ENCODE assay signal across 15 cellular contexts in the genomic region with DNA sequence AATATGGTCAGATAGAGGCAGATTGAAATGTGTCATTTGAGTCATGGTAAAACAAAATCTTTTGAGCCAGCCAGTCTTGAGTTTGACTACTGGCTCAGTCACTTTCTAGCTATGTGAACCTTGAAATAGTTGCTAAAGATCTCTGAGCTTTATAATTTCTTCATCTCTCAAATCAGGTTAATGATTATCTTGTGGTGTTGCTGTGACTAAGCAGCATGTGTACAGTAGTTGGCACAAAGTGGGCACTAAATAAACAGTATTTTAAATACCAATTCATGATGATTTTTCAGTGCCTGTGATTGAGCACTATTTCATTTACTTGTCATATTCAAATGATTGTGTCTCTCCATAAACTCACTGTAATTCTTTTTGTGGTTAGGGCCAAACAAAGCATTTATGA.
DNase-seq lines count a peak whose midpoint lies in the region; ATAC-seq, FAIRE-seq and TF ChIP-seq lines count a peak whose summit lies in the region.
"Had no signal": no experiment of that assay in that cellular context is flagged by ENCODE, and none has a peak within 500 bp of the region (broad histone marks: within the 10 kb centered on the region; RNA-seq: fewer than 3 reads in every experiment).

No MANE protein-coding gene starts in this region.

- H3K27ac ChIP-seq in HepG2 (ENCODE audit: extremely low read length, insufficient read depth, low read length) = no peak overlapping the region

- peaks cover 2% of the 10 kb centered on the region for H3K9me3 Mint-ChIP-seq in Calu3 (ENCODE audit: low read depth, unreplicated experiment)
- H3K9me3 Mint-ChIP-seq: natural killer cell had no signal

- H3K4me3 ChIP-seq in HepG2 (replicated peaks in 1 of 3; ENCODE audit: insufficient read depth in 1 of 3, low read depth in 2 of 3, low read length in 3 of 3) = no peak overlapping the region

- H3K4me3 Mint-ChIP-seq in Calu3 (ENCODE audit: low read depth, unreplicated experiment) = peak overlapping the region; percentile 51
- H3K4me3 Mint-ChIP-seq: natural killer cell had no signal

- no peak overlapping the region for H3K9ac ChIP-seq in HepG2 (ENCODE audit: insufficient read depth, low read depth, low read length)

- intact Hi-C loops in Calu3 (cut with micrococcal nuclease; ENCODE audit: unreplicated experiment) = loop anchor here (1.0 to 5.0 kb wide), 3 partner anchors 71 to 434 kb away; a partner anchor contains a TSS
- intact Hi-C loops in HepG2 (cut with micrococcal nuclease; ENCODE audit: unreplicated experiment) = loop anchor here (5.0 kb wide), 1 partner anchor 783 kb away; no protein-coding TSS in a partner anchor

- no peak for TF ChIP-seq POLR2A in HepG2 (IDR thresholded peaks at IDR 0.05; ENCODE audit: insufficient read depth in 1 of 2, low read depth in 2 of 2, low read length in 2 of 2)

- in situ Hi-C loops in HepG2 (cut with HindIII; ENCODE audit: extremely low pct_ligation_motif_present, low pct_unique_long_range_greater_than_20kb) = loop anchor here (5.0 kb wide), 1 partner anchor 438 kb away; no protein-coding TSS in a partner anchor

- H3K4me1 Mint-ChIP-seq in Calu3 (ENCODE audit: low read depth, unreplicated experiment) = peaks cover 41% of the 10 kb centered on the region
- H3K4me1 Mint-ChIP-seq: natural killer cell had no signal

- no peak for FAIRE-seq in HepG2 (lab: Jason Lieb, UNC)
- FAIRE-seq: astrocyte had no signal

- no peaks in the 10 kb centered on the region for H3K79me2 ChIP-seq in HepG2 (ENCODE audit: insufficient read depth, low read length)

- CTCF ChIA-PET in Calu3 (lab: Charles Lee) (interaction anchor here (0.8 to 2.2 kb wide), 6 partner anchors 8 to 440 kb away, joined by 3 to 15 read pairs (median 6); no protein-coding TSS in a partner anchor), HepG2 (lab: Yijun Ruan, JAX; ENCODE audit: low intra/inter-chr PET ratio, low total read pairs) (interaction anchor here (1.3 kb wide), 1 partner anchor 440 kb away, joined by 10 read pairs; no protein-coding TSS in a partner anchor)

- H3K4me2 ChIP-seq in HepG2 (ENCODE audit: low read depth, low read length) = no peak overlapping the region

- no peaks in the 10 kb centered on the region for H4K20me1 ChIP-seq in HepG2 (ENCODE audit: insufficient read depth, low read length)

- TF ChIP-seq EP300 in HepG2 (IDR thresholded peaks at IDR 0.05; ENCODE audit: low read depth in 2 of 2, low read length in 2 of 2) (no peak), HepG2 (CRISPR knock-in tag; IDR thresholded peaks at IDR 0.05; ENCODE audit: borderline replicate concordance) (no peak)

- no peaks in the 10 kb centered on the region for H3K36me3 Mint-ChIP-seq in Calu3 (ENCODE audit: insufficient read depth, unreplicated experiment)

- DNase-seq in Calu3 (peak; percentile 7), amniotic epithelial cell (ENCODE audit: low read depth) (peak; percentile 18), HepG2 (ENCODE audit: low spot score) (no peak), COR-L47 (lab: John Stamatoyannopoulos, UW) (no peak), HuH-7.5 (ENCODE audit: low spot score) (no peak), 8988T (no peak), NCI-H82 (lab: John Stamatoyannopoulos, UW) (no peak)
- DNase-seq: activated gamma-delta T cell, cortex of kidney, GOT3, hippocampal formation, natural killer cell, NCI-H1930 had no signal

- no peak for TF ChIP-seq CTCF in Calu3 (IDR thresholded peaks at IDR 0.05; ENCODE audit: unreplicated experiment)
- no peak for TF ChIP-seq CTCF in HepG2 (CRISPR knock-in tag; IDR thresholded peaks at IDR 0.05)

- no peak overlapping the region for H2AFZ ChIP-seq in HepG2 (ENCODE audit: low read length)

- no peaks in the 10 kb centered on the region for H3K27me3 Mint-ChIP-seq in Calu3 (ENCODE audit: unreplicated experiment)

- peak overlapping the region; percentile 89 for H3K27ac Mint-ChIP-seq in Calu3 (ENCODE audit: unreplicated experiment)
- H3K27ac Mint-ChIP-seq: natural killer cell had no signal

- ATAC-seq in HG02759 (IDR thresholded peaks at IDR 0.05; ENCODE audit: unreplicated experiment) = peak; percentile 56
- ATAC-seq in HepG2 = no peak

- POLR2A ChIA-PET in HepG2 (lab: Yijun Ruan, JAX) = no interaction called here

- no peaks in the 10 kb centered on the region for H3K27me3 ChIP-seq in HepG2 (ENCODE audit: control insufficient read depth in 1 of 2, insufficient read depth in 2 of 2, low read length in 2 of 2)

- TF ChIP-seq RAD21 in HepG2 (CRISPR knock-in tag; IDR thresholded peaks at IDR 0.05) = no peak

- no TSS peak for BruUV-seq in Calu3 (replicated peaks; lab: Mats Ljungman, UMichigan)
- BruUV-seq in HepG2 (replicated peaks; lab: Mats Ljungman, UMichigan) = no TSS peak

- H3K4me1 ChIP-seq in HepG2 (ENCODE audit: insufficient read depth, low read length) = 0 out of 2 replicates have a peak, but pooled peaks cover 8% of the 10 kb centered on the region

- H3K36me3 ChIP-seq in HepG2 (replicated peaks in 1 of 2; ENCODE audit: control insufficient read depth in 1 of 2, insufficient read depth in 2 of 2, low read length in 2 of 2) = no peaks in the 10 kb centered on the region

- no peaks in the 10 kb centered on the region for H3K9me3 ChIP-seq in HepG2 (ENCODE audit: low read length)

TF ChIP-seq in HepG2, 621 proteins besides CTCF, POLR2A, EP300 and RAD21:
- no peak for TF ChIP-seq SP2 (CRISPR knock-in tag; IDR thresholded peaks at IDR 0.05)
- TF ChIP-seq HNRNPL (IDR thresholded peaks at IDR 0.05; ENCODE audit: low read depth, low read length) = 0 out of 2 replicates have a peak, but pooled peaks have one; percentile 32
- no peak for TF ChIP-seq SSRP1 (CRISPR knock-in tag; IDR thresholded peaks at IDR 0.05)

Comparison
In these comparisons a context has a peak if more than half of its experiments do, and no peak if none do; other contexts are left out.
1. DNase-seq: peak in Calu3 (single experiment) and amniotic epithelial cell (single experiment); none in HepG2 (single experiment), COR-L47 (single experiment), HuH-7.5 (single experiment), 8988T (single experiment) and NCI-H82 (single experiment).